25 cellular contexts compared by ENCODE assay signal in genomic region chr2:100021798-100022197, GRCh38.
"Had no signal": no experiment of that assay in that cellular context is flagged by ENCODE, and none has a peak within 500 bp of the region (broad histone marks: within the 10 kb centered on the region; RNA-seq: fewer than 3 reads in every experiment).

No MANE protein-coding gene starts in this region.

- H2AFZ ChIP-seq: parathyroid adenoma had no signal

- H3K27ac Mint-ChIP-seq: nephron; stimulated activated naive CD8-positive, alpha-beta T cell treated with anti-CD3 and anti-CD28 coated beads, Interleukin-15, amount 100 ng/mL, for 72 hours had no signal

- H3K4me3 Mint-ChIP-seq: nephron; stimulated activated memory B cell treated with anti-CD40 and anti-IgM and Interleukin-4, amounts not matched to agents 10 μg/mL and 1 μg/mL and 100 μg/mL, for 72 hours; stimulated activated naive CD8-positive, alpha-beta T cell treated with anti-CD3 and anti-CD28 coated beads, Interleukin-15, amount 100 ng/mL, for 72 hours had no signal

- H3K4me1 ChIP-seq: heart left ventricle, parathyroid adenoma, psoas muscle, testis, tibial nerve, upper lobe of right lung, vagina had no signal

- H3K27me3 ChIP-seq: heart left ventricle, spleen, testis, tibial nerve, upper lobe of right lung, vagina had no signal

- H3K9me3 ChIP-seq: psoas muscle, spleen, testis, tibial nerve, upper lobe of right lung, vagina had no signal

- H3K9me3 Mint-ChIP-seq: stimulated activated naive CD8-positive, alpha-beta T cell treated with anti-CD3 and anti-CD28 coated beads, Interleukin-15, amount 100 ng/mL, for 72 hours had no signal

- H3K36me3 ChIP-seq: heart left ventricle, tibial nerve, upper lobe of right lung, vagina had no signal

- ATAC-seq: esophagus mucosa; heart left ventricle; left colon; left ventricle myocardium superior; psoas muscle; sciatic nerve; stimulated activated memory B cell treated with anti-CD40 and anti-IgM and Interleukin-4, amounts not matched to agents 10 μg/mL and 1 μg/mL and 100 μg/mL, for 72 hours; stimulated activated naive CD8-positive, alpha-beta T cell treated with anti-CD3 and anti-CD28 coated beads, Interleukin-15, amount 100 ng/mL, for 72 hours; upper lobe of right lung had no signal

- H3K27me3 Mint-ChIP-seq: stimulated activated memory B cell treated with anti-CD40 and anti-IgM and Interleukin-4, amounts not matched to agents 10 μg/mL and 1 μg/mL and 100 μg/mL, for 72 hours had no signal

- H3K9ac ChIP-seq: parathyroid adenoma had no signal

- DNase-seq: effector memory CD4-positive, alpha-beta T cell; heart left ventricle; hippocampal formation; left colon; left ventricle myocardium superior; mesenchymal stem cell; midbrain; occipital lobe; psoas muscle; retina; spleen; stimulated activated CD4-positive, alpha-beta T cell treated with anti-CD3 and anti-CD28 coated beads, Interleukin-15, amount 100 ng/mL, for 24 hours; stimulated activated CD4-positive, alpha-beta T cell treated with anti-CD3 and anti-CD28 coated beads, Interleukin-1b, Interleukin-23, amount 100 ng/mL, for 48 hours; stimulated activated CD4-positive, alpha-beta T cell treated with anti-CD3 and anti-CD28 coated beads, Interleukin-4, amount 100 ng/mL, for 24 hours; stimulated activated naive CD8-positive, alpha-beta T cell treated with anti-CD3 and anti-CD28 coated beads, Interleukin-15, amount 100 ng/mL, for 72 hours; testis; upper lobe of right lung had no signal

- H3K79me2 ChIP-seq: parathyroid adenoma had no signal

- H3K4me1 Mint-ChIP-seq: stimulated activated naive CD8-positive, alpha-beta T cell treated with anti-CD3 and anti-CD28 coated beads, Interleukin-15, amount 100 ng/mL, for 72 hours had no signal

- H3K4me3 ChIP-seq: heart left ventricle, lung, psoas muscle, spleen, testis, tibial nerve, upper lobe of right lung, vagina had no signal

- H3K27ac ChIP-seq: heart left ventricle, parathyroid adenoma, psoas muscle, spleen, testis, tibial nerve, upper lobe of right lung, vagina had no signal
